In genomic region chr7:131859162-131859821, GRCh38 we compare ENCODE assay signal across 8 cellular contexts.
DNase-seq lines count a peak whose midpoint lies in the region; ATAC-seq and TF ChIP-seq lines count a peak whose summit lies in the region.

No MANE protein-coding gene starts in this region.

- no peaks in the 10 kb centered on the region for H3K9me3 ChIP-seq in SK-N-SH
- H3K9me3 ChIP-seq in body of pancreas: peaks cover 0 to 4% (median 0%) of the 10 kb centered on the region in 3 donors

- peak overlapping the region; percentile 14; the same call in 1 of the 2 replicates for H3K9ac ChIP-seq in SK-N-SH

- POLR2A ChIA-PET in SK-N-SH (lab: Yijun Ruan, JAX): no interaction called here

- ATAC-seq in GM21619 (IDR thresholded peaks at IDR 0.05; ENCODE audit: unreplicated experiment) (peak; percentile 92), body of pancreas (peak; percentile 76), GM21528 (IDR thresholded peaks at IDR 0.05; ENCODE audit: low FRiP score, unreplicated experiment) (no peak)

- TF ChIP-seq CTCF in LNCAP (IDR thresholded peaks at IDR 0.05) (peak; percentile 93), SK-N-SH (IDR thresholded peaks at IDR 0.05) (peak; percentile 99), body of pancreas (IDR thresholded peaks at IDR 0.05) (peak; percentile 59 to 85 (median 76))

- peak; percentile 66 for DNase-seq in ELR (ENCODE audit: low read depth)
- DNase-seq in SK-N-SH: peak; percentile 80
- DNase-seq in body of pancreas: peak; percentile 68 to 79 (median 70)
- peak; percentile 91 for DNase-seq in iPS-NIHi7 (ENCODE audit: extremely low spot score)
- peak; percentile 57 for DNase-seq in smooth muscle cell of the brain vasculature (ENCODE audit: low read depth, low spot score)

- H3K4me3 ChIP-seq in SK-N-SH (ENCODE audit: low read depth in 2 of 2, low read length in 1 of 2): peak overlapping the region in 1 of 2 experiments; percentile 15; a peak in 1 of 4 replicates
- H3K4me3 ChIP-seq in body of pancreas: no peak overlapping the region

- H2AFZ ChIP-seq in SK-N-SH (ENCODE audit: low read depth): peak overlapping the region; percentile 69

- TF ChIP-seq POLR2A in body of pancreas (IDR thresholded peaks at IDR 0.05): no peak

- H3K4me1 ChIP-seq in SK-N-SH (ENCODE audit: control insufficient read depth in 1 of 2, insufficient read depth in 2 of 2, low read depth in 1 of 2, low read length in 1 of 2) (peaks cover 7 to 30% of the 10 kb centered on the region in 2 experiments; a peak in 3 of 4 replicates), body of pancreas (peaks cover 10% of the 10 kb centered on the region)

- WGBS in SK-N-SH (ENCODE audit: low lambda C conversion rate): 12% methylated on average over 6 of the region's 6 CpGs
- 9 to 11% methylated on average over 4 to 6 of the region's 6 CpGs for WGBS in body of pancreas, 2 donors

- intact Hi-C loops in body of pancreas (cut with DNase I): no loop called here

- H3K36me3 ChIP-seq in SK-N-SH (replicated peaks in 1 of 2; ENCODE audit: control insufficient read depth in 1 of 2, insufficient read depth in 2 of 2, low read length in 1 of 2) (no peaks in the 10 kb centered on the region), body of pancreas (replicated peaks in 1 of 2; ENCODE audit: insufficient read depth in 1 of 2, low read depth in 2 of 2) (no peaks in the 10 kb centered on the region)

- H3F3A ChIP-seq in SK-N-SH (replicated peaks; ENCODE audit: insufficient read depth): peaks cover 23% of the 10 kb centered on the region

- TF ChIP-seq RAD21 in SK-N-SH (IDR thresholded peaks at IDR 0.05; ENCODE audit: low read length): peak; percentile 86

- no peaks in the 10 kb centered on the region for H3K9me2 ChIP-seq in SK-N-SH

- H3K4me2 ChIP-seq in SK-N-SH: peak overlapping the region; percentile 38

- peak overlapping the region in 1 of 2 experiments; percentile 76; a peak in 3 of 4 replicates for H3K27ac ChIP-seq in SK-N-SH (ENCODE audit: low read depth in 2 of 2, low read length in 1 of 2)
- H3K27ac ChIP-seq in body of pancreas: no peak overlapping the region

- H4K20me1 ChIP-seq in SK-N-SH (ENCODE audit: insufficient read depth): no peaks in the 10 kb centered on the region

- no peak for TF ChIP-seq EP300 in SK-N-SH (IDR thresholded peaks at IDR 0.05; ENCODE audit: borderline replicate concordance in 1 of 2, low read depth in 1 of 2, low read length in 1 of 2)

- H3K27me3 ChIP-seq in SK-N-SH (ENCODE audit: insufficient read depth) (no peaks in the 10 kb centered on the region), body of pancreas (no peaks in the 10 kb centered on the region)

- CTCF ChIA-PET in SK-N-SH (lab: Yijun Ruan, JAX): interaction anchor here (0.6 to 5.9 kb wide), 105 partner anchors 8 to 1818 kb away, joined by 3 to 74 read pairs (median 4); no protein-coding TSS in a partner anchor

- H3K79me2 ChIP-seq in SK-N-SH (ENCODE audit: insufficient read depth): no peaks in the 10 kb centered on the region

TF ChIP-seq in SK-N-SH, 30 proteins besides CTCF, POLR2A, EP300 and RAD21 (continues in another document):
- TF ChIP-seq NRF1 (IDR thresholded peaks at IDR 0.05; ENCODE audit: low read depth, low read length): no peak
- no peak for TF ChIP-seq TEAD4 (IDR thresholded peaks at IDR 0.05; ENCODE audit: borderline replicate concordance, insufficient read depth)
- TF ChIP-seq FOSL2 (IDR thresholded peaks at IDR 0.05; ENCODE audit: borderline replicate concordance, low read depth): peak; percentile 69
- TF ChIP-seq NFIC (IDR thresholded peaks at IDR 0.05; ENCODE audit: borderline replicate concordance): peak; percentile 50; the same call in 1 of the 2 replicates
- peak; percentile 51; the same call in 1 of the 2 replicates for TF ChIP-seq MAX (IDR thresholded peaks at IDR 0.05; ENCODE audit: low read depth)
- no peak for TF ChIP-seq GABPA (IDR thresholded peaks at IDR 0.05; ENCODE audit: low read depth)
- peak; percentile 86 for TF ChIP-seq SMC3 (IDR thresholded peaks at IDR 0.05; ENCODE audit: low read depth, low read length)
- no peak for TF ChIP-seq GATA2 (CRISPR knock-in tag; IDR thresholded peaks at IDR 0.05)
- TF ChIP-seq POLR2AphosphoS5 (IDR thresholded peaks at IDR 0.05; ENCODE audit: low read depth, low read length): no peak; the same call in 1 of the 2 replicates
- TF ChIP-seq YY1 (IDR thresholded peaks at IDR 0.05; ENCODE audit: low read depth): no peak; the same call in 1 of the 2 replicates
- peak; percentile 70; the same call in 1 of the 2 replicates for TF ChIP-seq REST (IDR thresholded peaks at IDR 0.05; ENCODE audit: low read depth, low read length)
- no peak for TF ChIP-seq ELF1 (IDR thresholded peaks at IDR 0.05)
- no peak for TF ChIP-seq USF1 (IDR thresholded peaks at IDR 0.05; ENCODE audit: borderline replicate concordance, low read depth)
- TF ChIP-seq RXRA (IDR thresholded peaks at IDR 0.05; ENCODE audit: borderline replicate concordance, low read depth): no peak
- no peak; the same call in 1 of the 2 replicates for TF ChIP-seq USF2 (IDR thresholded peaks at IDR 0.05; ENCODE audit: borderline replicate concordance, low read depth, low read length)
- no peak for TF ChIP-seq IRF3 (IDR thresholded peaks at IDR 0.05; ENCODE audit: low read depth, low read length)
- peak; percentile 59 for TF ChIP-seq PBX3 (IDR thresholded peaks at IDR 0.05)
- peak; percentile 42; the same call in 1 of the 2 replicates for TF ChIP-seq RCOR1 (IDR thresholded peaks at IDR 0.05; ENCODE audit: low read length)
- TF ChIP-seq EZH2phosphoT487 (IDR thresholded peaks at IDR 0.05; ENCODE audit: borderline replicate concordance, low read depth): no peak
- TF ChIP-seq TCF12 (IDR thresholded peaks at IDR 0.05): peak; percentile 69
- peak; percentile 26 for TF ChIP-seq CHD2 (IDR thresholded peaks at IDR 0.05; ENCODE audit: low read length, partially characterized antibody)
- no peak for TF ChIP-seq SIN3A (IDR thresholded peaks at IDR 0.05; ENCODE audit: borderline replicate concordance, low read depth, low read length)
